ENCODE assay signal across 1 cellular context in genomic region chr1:18479484-18479883, GRCh38.
TF ChIP-seq lines count a peak whose summit lies in the region.

No MANE protein-coding gene starts in this region.

TF ChIP-seq in GM23338, 12 proteins besides CTCF, POLR2A, EP300 and RAD21:
- no peak for TF ChIP-seq POLR2AphosphoS5 (IDR thresholded peaks at IDR 0.05; ENCODE audit: low read depth)
- no peak for TF ChIP-seq NANOG (IDR thresholded peaks at IDR 0.05; ENCODE audit: borderline replicate concordance)
- no peak for TF ChIP-seq ETS1 (IDR thresholded peaks at IDR 0.05)
- no peak for TF ChIP-seq ZNF114 (CRISPR knock-in tag; IDR thresholded peaks at IDR 0.05)
- no peak for TF ChIP-seq ZNF462 (CRISPR knock-in tag; IDR thresholded peaks at IDR 0.05)
- TF ChIP-seq CREB1 (CRISPR knock-in tag; IDR thresholded peaks at IDR 0.05; ENCODE audit: low read depth): no peak
- TF ChIP-seq STAT1 (IDR thresholded peaks at IDR 0.05; ENCODE audit: unreplicated experiment): no peak
- TF ChIP-seq REST (IDR thresholded peaks at IDR 0.05; ENCODE audit: unreplicated experiment): no peak
- TF ChIP-seq ZNF331 (CRISPR knock-in tag; IDR thresholded peaks at IDR 0.05; ENCODE audit: low read depth): no peak
- TF ChIP-seq EZH2phosphoT487 (IDR thresholded peaks at IDR 0.05; ENCODE audit: unreplicated experiment): no peak
- no peak for TF ChIP-seq JUNB (IDR thresholded peaks at IDR 0.05; ENCODE audit: unreplicated experiment)
- no peak for TF ChIP-seq EZH2 (IDR thresholded peaks at IDR 0.05; ENCODE audit: low read depth, unreplicated experiment)
